26 cellular contexts compared by ENCODE assay signal in genomic region chr2:88564402-88564801, GRCh38.
DNase-seq lines count a peak whose midpoint lies in the region; ATAC-seq, FAIRE-seq and TF ChIP-seq lines count a peak whose summit lies in the region.
"Had no signal": no experiment of that assay in that cellular context is flagged by ENCODE, and none has a peak within 500 bp of the region (broad histone marks: within the 10 kb centered on the region; RNA-seq: fewer than 3 reads in every experiment).

No MANE protein-coding gene starts in this region.

- H3K9me3 Mint-ChIP-seq in progenitor cell of endocrine pancreas (ENCODE audit: low read depth): no peaks in the 10 kb centered on the region
- H3K9me3 Mint-ChIP-seq: CD4-positive, CD25-positive, alpha-beta regulatory T cell; CD8-positive, alpha-beta memory T cell; HFFc6; IgD-negative memory B cell had no signal

- ATAC-seq in GM18867 (IDR thresholded peaks at IDR 0.05; ENCODE audit: unreplicated experiment) (no peak), HG03196 (IDR thresholded peaks at IDR 0.05; ENCODE audit: unreplicated experiment) (no peak)
- ATAC-seq: GM12878, HCT116, HepG2 had no signal

- no peaks in the 10 kb centered on the region for H3K27me3 ChIP-seq in bronchial epithelial cell (ENCODE audit: control insufficient read depth, insufficient read depth, low read length)
- H3K27me3 ChIP-seq: BE2C had no signal

- no peak for TF ChIP-seq POLR2A in GM12892 (IDR thresholded peaks at IDR 0.05; ENCODE audit: low read depth, low read length)

- H3K4me3 Mint-ChIP-seq in progenitor cell of endocrine pancreas (ENCODE audit: low read depth): no peak overlapping the region
- H3K4me3 Mint-ChIP-seq: CD4-positive, CD25-positive, alpha-beta regulatory T cell; CD8-positive, alpha-beta memory T cell; HFFc6; IgD-negative memory B cell had no signal

- H3K4me1 Mint-ChIP-seq in progenitor cell of endocrine pancreas (ENCODE audit: low read depth): no peaks in the 10 kb centered on the region

- DNase-seq in GM12892 (ENCODE audit: insufficient read length) (no peak), GM19239 (ENCODE audit: insufficient read length, low spot score) (no peak), bronchial epithelial cell (ENCODE audit: low read depth) (no peak), progenitor cell of endocrine pancreas (ENCODE audit: low spot score, unreplicated experiment) (no peak), SW480 (ENCODE audit: low spot score) (no peak)
- DNase-seq: ACHN; BE2C; C1 segment of cervical spinal cord; CD4-positive, CD25-positive, alpha-beta regulatory T cell; CD8-positive, alpha-beta memory T cell; COR-L47; DMS 273 treated with DMSO at 0.1 percent for 48 hours; DMS53; DND-41; EL; GM23248; HFFc6; KBM-7 had no signal

- H3K36me3 ChIP-seq in bronchial epithelial cell (ENCODE audit: control insufficient read depth, insufficient read depth, low read length): peaks cover 4% of the 10 kb centered on the region
- H3K36me3 ChIP-seq: BE2C had no signal

- FAIRE-seq in GM12892 (lab: Jason Lieb, UNC): peak; percentile 74
- peak; percentile 59 for FAIRE-seq in GM19239 (lab: Jason Lieb, UNC)
- FAIRE-seq in bronchial epithelial cell (lab: Jason Lieb, UNC): peak; percentile 50
- FAIRE-seq: A204.1, GM12878, H54, HepG2 had no signal

- H3K27me3 Mint-ChIP-seq in progenitor cell of endocrine pancreas: no peaks in the 10 kb centered on the region
- H3K27me3 Mint-ChIP-seq: CD4-positive, CD25-positive, alpha-beta regulatory T cell; CD8-positive, alpha-beta memory T cell; IgD-negative memory B cell had no signal

- H3K4me3 ChIP-seq in bronchial epithelial cell (ENCODE audit: low read depth, low read length): no peak overlapping the region
- H3K4me3 ChIP-seq: GM12878, GM23248 had no signal

- no peak for TF ChIP-seq CTCF in bronchial epithelial cell (IDR thresholded peaks at IDR 0.05; ENCODE audit: insufficient read depth, low read length, severe bottlenecking)
- no peak for TF ChIP-seq CTCF in progenitor cell of endocrine pancreas (IDR thresholded peaks at IDR 0.05; ENCODE audit: unreplicated experiment)

- H3K27ac Mint-ChIP-seq in progenitor cell of endocrine pancreas: peak overlapping the region; percentile 68
- H3K27ac Mint-ChIP-seq: HFFc6, IgD-negative memory B cell had no signal

- peaks cover 13% of the 10 kb centered on the region for H3K36me3 Mint-ChIP-seq in progenitor cell of endocrine pancreas (ENCODE audit: insufficient read depth)
